Comparison of ENCODE assay signal across 2 cellular contexts in the genomic region with DNA sequence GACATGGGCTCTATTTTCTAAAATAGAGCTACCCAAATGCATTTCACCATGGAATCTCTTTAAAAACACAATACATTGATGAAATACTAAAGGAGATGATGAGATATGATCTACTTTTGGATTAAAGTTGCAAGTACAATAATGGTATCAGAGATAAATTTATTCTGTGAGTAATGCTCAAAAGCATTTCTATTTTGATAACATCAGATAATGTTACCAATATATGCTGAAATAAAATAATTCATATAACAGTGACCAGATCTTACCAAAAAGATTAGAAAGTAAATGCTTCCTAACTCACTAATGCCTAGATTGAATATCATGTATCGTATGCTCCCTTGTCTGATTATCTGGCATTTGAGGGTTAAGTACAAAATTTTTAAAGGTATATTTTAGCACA.
TF ChIP-seq lines count a peak whose summit lies in the region.

No MANE protein-coding gene starts in this region.

TF ChIP-seq in SK-N-SH, 30 proteins besides CTCF, POLR2A, EP300 and RAD21:
- TF ChIP-seq, protein P1, sequence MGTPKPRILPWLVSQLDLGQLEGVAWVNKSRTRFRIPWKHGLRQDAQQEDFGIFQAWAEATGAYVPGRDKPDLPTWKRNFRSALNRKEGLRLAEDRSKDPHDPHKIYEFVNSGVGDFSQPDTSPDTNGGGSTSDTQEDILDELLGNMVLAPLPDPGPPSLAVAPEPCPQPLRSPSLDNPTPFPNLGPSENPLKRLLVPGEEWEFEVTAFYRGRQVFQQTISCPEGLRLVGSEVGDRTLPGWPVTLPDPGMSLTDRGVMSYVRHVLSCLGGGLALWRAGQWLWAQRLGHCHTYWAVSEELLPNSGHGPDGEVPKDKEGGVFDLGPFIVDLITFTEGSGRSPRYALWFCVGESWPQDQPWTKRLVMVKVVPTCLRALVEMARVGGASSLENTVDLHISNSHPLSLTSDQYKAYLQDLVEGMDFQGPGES (IDR thresholded peaks at IDR 0.05; ENCODE audit: low read depth, low read length): no peak
- TF ChIP-seq YY1 (IDR thresholded peaks at IDR 0.05; ENCODE audit: low read depth) (no peak), TEAD4 (IDR thresholded peaks at IDR 0.05; ENCODE audit: borderline replicate concordance, insufficient read depth) (peak; percentile 56; the same call in 1 of the 2 replicates), ELF1 (IDR thresholded peaks at IDR 0.05) (no peak), JUND (IDR thresholded peaks at IDR 0.05) (peak; percentile 52), MXI1 (IDR thresholded peaks at IDR 0.05; ENCODE audit: low read depth, low read length) (no peak), MEF2A (IDR thresholded peaks at IDR 0.05; ENCODE audit: borderline replicate concordance, low read depth) (peak; percentile 37; the same call in 1 of the 2 replicates), TCF12 (IDR thresholded peaks at IDR 0.05) (peak; percentile 56), NRF1 (IDR thresholded peaks at IDR 0.05; ENCODE audit: low read depth, low read length) (no peak)
- TF ChIP-seq, protein P2, sequence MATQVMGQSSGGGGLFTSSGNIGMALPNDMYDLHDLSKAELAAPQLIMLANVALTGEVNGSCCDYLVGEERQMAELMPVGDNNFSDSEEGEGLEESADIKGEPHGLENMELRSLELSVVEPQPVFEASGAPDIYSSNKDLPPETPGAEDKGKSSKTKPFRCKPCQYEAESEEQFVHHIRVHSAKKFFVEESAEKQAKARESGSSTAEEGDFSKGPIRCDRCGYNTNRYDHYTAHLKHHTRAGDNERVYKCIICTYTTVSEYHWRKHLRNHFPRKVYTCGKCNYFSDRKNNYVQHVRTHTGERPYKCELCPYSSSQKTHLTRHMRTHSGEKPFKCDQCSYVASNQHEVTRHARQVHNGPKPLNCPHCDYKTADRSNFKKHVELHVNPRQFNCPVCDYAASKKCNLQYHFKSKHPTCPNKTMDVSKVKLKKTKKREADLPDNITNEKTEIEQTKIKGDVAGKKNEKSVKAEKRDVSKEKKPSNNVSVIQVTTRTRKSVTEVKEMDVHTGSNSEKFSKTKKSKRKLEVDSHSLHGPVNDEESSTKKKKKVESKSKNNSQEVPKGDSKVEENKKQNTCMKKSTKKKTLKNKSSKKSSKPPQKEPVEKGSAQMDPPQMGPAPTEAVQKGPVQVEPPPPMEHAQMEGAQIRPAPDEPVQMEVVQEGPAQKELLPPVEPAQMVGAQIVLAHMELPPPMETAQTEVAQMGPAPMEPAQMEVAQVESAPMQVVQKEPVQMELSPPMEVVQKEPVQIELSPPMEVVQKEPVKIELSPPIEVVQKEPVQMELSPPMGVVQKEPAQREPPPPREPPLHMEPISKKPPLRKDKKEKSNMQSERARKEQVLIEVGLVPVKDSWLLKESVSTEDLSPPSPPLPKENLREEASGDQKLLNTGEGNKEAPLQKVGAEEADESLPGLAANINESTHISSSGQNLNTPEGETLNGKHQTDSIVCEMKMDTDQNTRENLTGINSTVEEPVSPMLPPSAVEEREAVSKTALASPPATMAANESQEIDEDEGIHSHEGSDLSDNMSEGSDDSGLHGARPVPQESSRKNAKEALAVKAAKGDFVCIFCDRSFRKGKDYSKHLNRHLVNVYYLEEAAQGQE (IDR thresholded peaks at IDR 0.05; ENCODE audit: low read depth, low read length): no peak
- TF ChIP-seq, protein P3, sequence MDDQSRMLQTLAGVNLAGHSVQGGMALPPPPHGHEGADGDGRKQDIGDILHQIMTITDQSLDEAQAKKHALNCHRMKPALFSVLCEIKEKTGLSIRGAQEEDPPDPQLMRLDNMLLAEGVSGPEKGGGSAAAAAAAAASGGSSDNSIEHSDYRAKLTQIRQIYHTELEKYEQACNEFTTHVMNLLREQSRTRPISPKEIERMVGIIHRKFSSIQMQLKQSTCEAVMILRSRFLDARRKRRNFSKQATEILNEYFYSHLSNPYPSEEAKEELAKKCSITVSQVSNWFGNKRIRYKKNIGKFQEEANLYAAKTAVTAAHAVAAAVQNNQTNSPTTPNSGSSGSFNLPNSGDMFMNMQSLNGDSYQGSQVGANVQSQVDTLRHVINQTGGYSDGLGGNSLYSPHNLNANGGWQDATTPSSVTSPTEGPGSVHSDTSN (IDR thresholded peaks at IDR 0.05): peak; percentile 23; the same call in 1 of the 2 replicates
- TF ChIP-seq, protein P4, sequence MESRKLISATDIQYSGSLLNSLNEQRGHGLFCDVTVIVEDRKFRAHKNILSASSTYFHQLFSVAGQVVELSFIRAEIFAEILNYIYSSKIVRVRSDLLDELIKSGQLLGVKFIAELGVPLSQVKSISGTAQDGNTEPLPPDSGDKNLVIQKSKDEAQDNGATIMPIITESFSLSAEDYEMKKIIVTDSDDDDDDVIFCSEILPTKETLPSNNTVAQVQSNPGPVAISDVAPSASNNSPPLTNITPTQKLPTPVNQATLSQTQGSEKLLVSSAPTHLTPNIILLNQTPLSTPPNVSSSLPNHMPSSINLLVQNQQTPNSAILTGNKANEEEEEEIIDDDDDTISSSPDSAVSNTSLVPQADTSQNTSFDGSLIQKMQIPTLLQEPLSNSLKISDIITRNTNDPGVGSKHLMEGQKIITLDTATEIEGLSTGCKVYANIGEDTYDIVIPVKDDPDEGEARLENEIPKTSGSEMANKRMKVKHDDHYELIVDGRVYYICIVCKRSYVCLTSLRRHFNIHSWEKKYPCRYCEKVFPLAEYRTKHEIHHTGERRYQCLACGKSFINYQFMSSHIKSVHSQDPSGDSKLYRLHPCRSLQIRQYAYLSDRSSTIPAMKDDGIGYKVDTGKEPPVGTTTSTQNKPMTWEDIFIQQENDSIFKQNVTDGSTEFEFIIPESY (IDR thresholded peaks at IDR 0.05; ENCODE audit: borderline replicate concordance, low read depth): no peak

TF ChIP-seq in GM23338, 12 proteins besides CTCF, POLR2A, EP300 and RAD21 (continued from another document):
- TF ChIP-seq, protein P5, sequence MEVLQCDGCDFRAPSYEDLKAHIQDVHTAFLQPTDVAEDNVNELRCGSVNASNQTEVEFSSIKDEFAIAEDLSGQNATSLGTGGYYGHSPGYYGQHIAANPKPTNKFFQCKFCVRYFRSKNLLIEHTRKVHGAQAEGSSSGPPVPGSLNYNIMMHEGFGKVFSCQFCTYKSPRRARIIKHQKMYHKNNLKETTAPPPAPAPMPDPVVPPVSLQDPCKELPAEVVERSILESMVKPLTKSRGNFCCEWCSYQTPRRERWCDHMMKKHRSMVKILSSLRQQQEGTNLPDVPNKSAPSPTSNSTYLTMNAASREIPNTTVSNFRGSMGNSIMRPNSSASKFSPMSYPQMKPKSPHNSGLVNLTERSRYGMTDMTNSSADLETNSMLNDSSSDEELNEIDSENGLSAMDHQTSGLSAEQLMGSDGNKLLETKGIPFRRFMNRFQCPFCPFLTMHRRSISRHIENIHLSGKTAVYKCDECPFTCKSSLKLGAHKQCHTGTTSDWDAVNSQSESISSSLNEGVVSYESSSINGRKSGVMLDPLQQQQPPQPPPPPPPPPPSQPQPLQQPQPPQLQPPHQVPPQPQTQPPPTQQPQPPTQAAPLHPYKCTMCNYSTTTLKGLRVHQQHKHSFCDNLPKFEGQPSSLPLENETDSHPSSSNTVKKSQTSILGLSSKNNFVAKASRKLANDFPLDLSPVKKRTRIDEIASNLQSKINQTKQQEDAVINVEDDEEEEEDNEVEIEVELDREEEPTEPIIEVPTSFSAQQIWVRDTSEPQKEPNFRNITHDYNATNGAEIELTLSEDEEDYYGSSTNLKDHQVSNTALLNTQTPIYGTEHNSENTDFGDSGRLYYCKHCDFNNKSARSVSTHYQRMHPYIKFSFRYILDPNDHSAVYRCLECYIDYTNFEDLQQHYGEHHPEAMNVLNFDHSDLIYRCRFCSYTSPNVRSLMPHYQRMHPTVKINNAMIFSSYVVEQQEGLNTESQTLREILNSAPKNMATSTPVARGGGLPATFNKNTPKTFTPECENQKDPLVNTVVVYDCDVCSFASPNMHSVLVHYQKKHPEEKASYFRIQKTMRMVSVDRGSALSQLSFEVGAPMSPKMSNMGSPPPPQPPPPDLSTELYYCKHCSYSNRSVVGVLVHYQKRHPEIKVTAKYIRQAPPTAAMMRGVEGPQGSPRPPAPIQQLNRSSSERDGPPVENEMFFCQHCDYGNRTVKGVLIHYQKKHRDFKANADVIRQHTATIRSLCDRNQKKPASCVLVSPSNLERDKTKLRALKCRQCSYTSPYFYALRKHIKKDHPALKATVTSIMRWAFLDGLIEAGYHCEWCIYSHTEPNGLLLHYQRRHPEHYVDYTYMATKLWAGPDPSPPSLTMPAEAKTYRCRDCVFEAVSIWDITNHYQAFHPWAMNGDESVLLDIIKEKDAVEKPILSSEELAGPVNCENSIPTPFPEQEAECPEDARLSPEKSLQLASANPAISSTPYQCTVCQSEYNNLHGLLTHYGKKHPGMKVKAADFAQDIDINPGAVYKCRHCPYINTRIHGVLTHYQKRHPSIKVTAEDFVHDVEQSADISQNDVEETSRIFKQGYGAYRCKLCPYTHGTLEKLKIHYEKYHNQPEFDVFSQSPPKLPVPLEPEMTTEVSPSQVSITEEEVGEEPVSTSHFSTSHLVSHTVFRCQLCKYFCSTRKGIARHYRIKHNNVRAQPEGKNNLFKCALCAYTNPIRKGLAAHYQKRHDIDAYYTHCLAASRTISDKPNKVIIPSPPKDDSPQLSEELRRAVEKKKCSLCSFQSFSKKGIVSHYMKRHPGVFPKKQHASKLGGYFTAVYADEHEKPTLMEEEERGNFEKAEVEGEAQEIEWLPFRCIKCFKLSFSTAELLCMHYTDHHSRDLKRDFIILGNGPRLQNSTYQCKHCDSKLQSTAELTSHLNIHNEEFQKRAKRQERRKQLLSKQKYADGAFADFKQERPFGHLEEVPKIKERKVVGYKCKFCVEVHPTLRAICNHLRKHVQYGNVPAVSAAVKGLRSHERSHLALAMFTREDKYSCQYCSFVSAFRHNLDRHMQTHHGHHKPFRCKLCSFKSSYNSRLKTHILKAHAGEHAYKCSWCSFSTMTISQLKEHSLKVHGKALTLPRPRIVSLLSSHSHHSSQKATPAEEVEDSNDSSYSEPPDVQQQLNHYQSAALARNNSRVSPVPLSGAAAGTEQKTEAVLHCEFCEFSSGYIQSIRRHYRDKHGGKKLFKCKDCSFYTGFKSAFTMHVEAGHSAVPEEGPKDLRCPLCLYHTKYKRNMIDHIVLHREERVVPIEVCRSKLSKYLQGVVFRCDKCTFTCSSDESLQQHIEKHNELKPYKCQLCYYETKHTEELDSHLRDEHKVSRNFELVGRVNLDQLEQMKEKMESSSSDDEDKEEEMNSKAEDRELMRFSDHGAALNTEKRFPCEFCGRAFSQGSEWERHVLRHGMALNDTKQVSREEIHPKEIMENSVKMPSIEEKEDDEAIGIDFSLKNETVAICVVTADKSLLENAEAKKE (CRISPR knock-in tag; IDR thresholded peaks at IDR 0.05): no peak
- TF ChIP-seq ZNF114 (CRISPR knock-in tag; IDR thresholded peaks at IDR 0.05) (no peak), ZNF331 (CRISPR knock-in tag; IDR thresholded peaks at IDR 0.05; ENCODE audit: low read depth) (no peak), STAT1 (IDR thresholded peaks at IDR 0.05; ENCODE audit: unreplicated experiment) (no peak), JUNB (IDR thresholded peaks at IDR 0.05; ENCODE audit: unreplicated experiment) (no peak), NANOG (IDR thresholded peaks at IDR 0.05; ENCODE audit: borderline replicate concordance) (no peak), CREB1 (CRISPR knock-in tag; IDR thresholded peaks at IDR 0.05; ENCODE audit: low read depth) (no peak), POLR2AphosphoS5 (IDR thresholded peaks at IDR 0.05; ENCODE audit: low read depth) (no peak), EZH2phosphoT487 (IDR thresholded peaks at IDR 0.05; ENCODE audit: unreplicated experiment) (no peak)
- TF ChIP-seq, protein P6, sequence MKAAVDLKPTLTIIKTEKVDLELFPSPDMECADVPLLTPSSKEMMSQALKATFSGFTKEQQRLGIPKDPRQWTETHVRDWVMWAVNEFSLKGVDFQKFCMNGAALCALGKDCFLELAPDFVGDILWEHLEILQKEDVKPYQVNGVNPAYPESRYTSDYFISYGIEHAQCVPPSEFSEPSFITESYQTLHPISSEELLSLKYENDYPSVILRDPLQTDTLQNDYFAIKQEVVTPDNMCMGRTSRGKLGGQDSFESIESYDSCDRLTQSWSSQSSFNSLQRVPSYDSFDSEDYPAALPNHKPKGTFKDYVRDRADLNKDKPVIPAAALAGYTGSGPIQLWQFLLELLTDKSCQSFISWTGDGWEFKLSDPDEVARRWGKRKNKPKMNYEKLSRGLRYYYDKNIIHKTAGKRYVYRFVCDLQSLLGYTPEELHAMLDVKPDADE (IDR thresholded peaks at IDR 0.05): no peak
- TF ChIP-seq, protein P2 (IDR thresholded peaks at IDR 0.05; ENCODE audit: unreplicated experiment): no peak
